In genomic region chr15:87740655-87741344, GRCh38 we compare ENCODE assay signal across 32 cellular contexts.
"Had no signal": no experiment of that assay in that cellular context is flagged by ENCODE, and none has a peak within 500 bp of the region (broad histone marks: within the 10 kb centered on the region; RNA-seq: fewer than 3 reads in every experiment).

No MANE protein-coding gene starts in this region.

- FAIRE-seq: bronchial epithelial cell had no signal

- H3K4me1 Mint-ChIP-seq: central memory CD8-positive, alpha-beta T cell; endodermal cell had no signal

- H3K4me1 ChIP-seq: adrenal gland, foreskin keratinocyte, gastrocnemius medialis had no signal

- H3K27me3 Mint-ChIP-seq: activated CD4-positive, alpha-beta T cell treated with anti-CD3 and anti-CD28 coated beads, Interleukin-2, amount 10 ng/mL, durations not matched to agents 24 days and 14 days; activated CD8-positive, alpha-beta memory T cell treated with anti-CD3 and anti-CD28 coated beads, Interleukin-2, amount 10 ng/mL, durations not matched to agents 7 days and 5 days; activated naive CD4-positive, alpha-beta T cell treated with anti-CD3 and anti-CD28 coated beads, Interleukin-2, amount 50 U/mL, for 24 hours; activated naive CD8-positive, alpha-beta T cell treated with anti-CD3 and anti-CD28 coated beads for 36 hours; activated naive CD8-positive, alpha-beta T cell treated with anti-CD3 and anti-CD28 coated beads, Interleukin-2, amount 50 U/mL, for 24 hours; central memory CD8-positive, alpha-beta T cell had no signal

- H3K9me3 ChIP-seq: adrenal gland, ascending aorta, gastrocnemius medialis, heart right ventricle had no signal

- H3K4me3 Mint-ChIP-seq: activated CD4-positive, alpha-beta memory T cell treated with anti-CD3 and anti-CD28 coated beads for 36 hours; activated CD4-positive, alpha-beta T cell treated with anti-CD3 and anti-CD28 coated beads for 36 hours; activated CD4-positive, alpha-beta T cell treated with anti-CD3 and anti-CD28 coated beads, Interleukin-2, amount 10 ng/mL, durations not matched to agents 24 days and 14 days; activated CD8-positive, alpha-beta memory T cell treated with anti-CD3 and anti-CD28 coated beads, Interleukin-2, amount 10 ng/mL, durations not matched to agents 7 days and 5 days; activated CD8-positive, alpha-beta T cell treated with anti-CD3 and anti-CD28 coated beads, Interleukin-2, amount 10 ng/mL, durations not matched to agents 7 days and 5 days; activated naive CD4-positive, alpha-beta T cell treated with anti-CD3 and anti-CD28 coated beads for 36 hours; activated naive CD4-positive, alpha-beta T cell treated with anti-CD3 and anti-CD28 coated beads, Interleukin-2, amount 50 U/mL, for 24 hours; activated naive CD8-positive, alpha-beta T cell treated with anti-CD3 and anti-CD28 coated beads for 36 hours; activated naive CD8-positive, alpha-beta T cell treated with anti-CD3 and anti-CD28 coated beads, Interleukin-2, amount 50 U/mL, for 24 hours; activated T-helper 1 cell treated with anti-CD3 and anti-CD28 coated beads, Interleukin-12 subunit alpha, Interleukin-12 subunit beta, Interleukin-2, Interleukin-4 antibody, amounts not matched to agents 30 ng/mL and 10 ng/mL and 1 ng/mL, durations not matched to agents 14 hours and 24 hours and 36 hours; central memory CD8-positive, alpha-beta T cell; dendritic cell treated with granulocyte-macrophage colony-stimulating factor and Interleukin-4, amounts not matched to agents 40 ng/mL and 50 ng/mL, for 4 days; endodermal cell had no signal

- ATAC-seq: activated CD4-positive, alpha-beta T cell treated with anti-CD3 and anti-CD28 coated beads for 36 hours; activated CD8-positive, alpha-beta memory T cell treated with anti-CD3 and anti-CD28 coated beads, Interleukin-2, amount 10 ng/mL, durations not matched to agents 7 days and 5 days; activated CD8-positive, alpha-beta T cell treated with anti-CD3 and anti-CD28 coated beads, Interleukin-2, amount 10 ng/mL, durations not matched to agents 7 days and 5 days; activated naive CD8-positive, alpha-beta T cell treated with anti-CD3 and anti-CD28 coated beads, Interleukin-2, amount 50 U/mL, for 24 hours; esophagus mucosa; foreskin keratinocyte; gastrocnemius medialis; heart right ventricle had no signal

- DNase-seq: activated CD4-positive, alpha-beta memory T cell treated with anti-CD3 and anti-CD28 coated beads for 36 hours; activated CD4-positive, alpha-beta T cell treated with anti-CD3 and anti-CD28 coated beads for 36 hours; activated CD4-positive, alpha-beta T cell treated with anti-CD3 and anti-CD28 coated beads, Interleukin-2, amount 10 ng/mL, durations not matched to agents 24 days and 14 days; activated CD4-positive, CD25-positive, alpha-beta regulatory T cell; activated CD4-positive, CD25-positive, alpha-beta regulatory T cell treated with anti-CD3 and anti-CD28 coated beads, Interleukin-2, amount 50 U/mL, for 72 hours; activated CD8-positive, alpha-beta memory T cell treated with anti-CD3 and anti-CD28 coated beads, Interleukin-2, amount 10 ng/mL, durations not matched to agents 7 days and 5 days; activated CD8-positive, alpha-beta memory T cell treated with anti-CD3 and anti-CD28 coated beads, Interleukin-2, amount 50 U/mL, for 4 hours; activated CD8-positive, alpha-beta T cell treated with anti-CD3 and anti-CD28 coated beads, Interleukin-2, amount 10 ng/mL, durations not matched to agents 7 days and 5 days; activated effector memory CD4-positive, alpha-beta T cell treated with anti-CD3 and anti-CD28 coated beads, Interleukin-2, amount 50 U/mL, for 16 hours; activated naive CD4-positive, alpha-beta T cell treated with anti-CD3 and anti-CD28 coated beads for 36 hours; activated naive CD8-positive, alpha-beta T cell treated with anti-CD3 and anti-CD28 coated beads for 36 hours; activated naive CD8-positive, alpha-beta T cell treated with anti-CD3 and anti-CD28 coated beads, Interleukin-2, amount 50 U/mL, for 24 hours; activated T-cell treated with anti-CD3 and anti-CD28 coated beads, Interleukin-2, amount 50 U/mL, for 1 hour; activated T-cell treated with anti-CD3 and anti-CD28 coated beads, Interleukin-2, amount 50 U/mL, for 48 hours; adrenal gland; brain microvascular endothelial cell; dorsolateral prefrontal cortex; effector memory CD4-positive, alpha-beta T cell; endodermal cell; foreskin keratinocyte; gastrocnemius medialis; heart right ventricle; T-helper 2 cell had no signal

- H3K36me3 ChIP-seq: adrenal gland, ascending aorta, brain microvascular endothelial cell, gastrocnemius medialis, heart right ventricle had no signal

- H3K27me3 ChIP-seq: adrenal gland, ascending aorta, brain microvascular endothelial cell, foreskin keratinocyte, gastrocnemius medialis, heart right ventricle had no signal

- H3K27ac Mint-ChIP-seq: activated CD4-positive, alpha-beta memory T cell treated with anti-CD3 and anti-CD28 coated beads for 36 hours; activated CD4-positive, alpha-beta T cell treated with anti-CD3 and anti-CD28 coated beads for 36 hours; activated CD4-positive, alpha-beta T cell treated with anti-CD3 and anti-CD28 coated beads, Interleukin-2, amount 10 ng/mL, durations not matched to agents 24 days and 14 days; activated CD8-positive, alpha-beta memory T cell treated with anti-CD3 and anti-CD28 coated beads, Interleukin-2, amount 10 ng/mL, durations not matched to agents 7 days and 5 days; activated CD8-positive, alpha-beta T cell treated with anti-CD3 and anti-CD28 coated beads, Interleukin-2, amount 10 ng/mL, durations not matched to agents 7 days and 5 days; activated naive CD4-positive, alpha-beta T cell treated with anti-CD3 and anti-CD28 coated beads for 36 hours; activated naive CD4-positive, alpha-beta T cell treated with anti-CD3 and anti-CD28 coated beads, Interleukin-2, amount 50 U/mL, for 24 hours; activated naive CD8-positive, alpha-beta T cell treated with anti-CD3 and anti-CD28 coated beads for 36 hours; activated naive CD8-positive, alpha-beta T cell treated with anti-CD3 and anti-CD28 coated beads, Interleukin-2, amount 50 U/mL, for 24 hours; activated T-helper 1 cell treated with anti-CD3 and anti-CD28 coated beads, Interleukin-12 subunit alpha, Interleukin-12 subunit beta, Interleukin-2, Interleukin-4 antibody, amounts not matched to agents 30 ng/mL and 10 ng/mL and 1 ng/mL, durations not matched to agents 14 hours and 24 hours and 36 hours; activated T-helper 2 cell treated with anti-CD3 and anti-CD28 coated beads, Interferon-gamma antibody, Interleukin-2, Interleukin-4, amounts not matched to agents 10 μg/mL and 5 μg/mL and 100 μg/mL, durations not matched to agents 14 hours and 24 hours and 36 hours; dendritic cell treated with granulocyte-macrophage colony-stimulating factor and Interleukin-4, amounts not matched to agents 40 ng/mL and 50 ng/mL, for 4 days; endodermal cell had no signal

- H3K36me3 Mint-ChIP-seq: activated CD4-positive, alpha-beta memory T cell treated with anti-CD3 and anti-CD28 coated beads for 36 hours; activated CD8-positive, alpha-beta memory T cell treated with anti-CD3 and anti-CD28 coated beads, Interleukin-2, amount 10 ng/mL, durations not matched to agents 7 days and 5 days; activated naive CD4-positive, alpha-beta T cell treated with anti-CD3 and anti-CD28 coated beads, Interleukin-2, amount 50 U/mL, for 24 hours; activated naive CD8-positive, alpha-beta T cell treated with anti-CD3 and anti-CD28 coated beads for 36 hours had no signal

- H3K4me3 ChIP-seq: adrenal gland, ascending aorta, coronary artery, dorsolateral prefrontal cortex, gastrocnemius medialis, heart right ventricle had no signal

- H3K9me3 Mint-ChIP-seq: activated naive CD4-positive, alpha-beta T cell treated with anti-CD3 and anti-CD28 coated beads for 36 hours; activated naive CD4-positive, alpha-beta T cell treated with anti-CD3 and anti-CD28 coated beads, Interleukin-2, amount 50 U/mL, for 24 hours; activated naive CD8-positive, alpha-beta T cell treated with anti-CD3 and anti-CD28 coated beads for 36 hours; activated T-helper 2 cell treated with anti-CD3 and anti-CD28 coated beads, Interferon-gamma antibody, Interleukin-2, Interleukin-4, amounts not matched to agents 10 μg/mL and 5 μg/mL and 100 μg/mL, durations not matched to agents 14 hours and 24 hours and 36 hours; central memory CD8-positive, alpha-beta T cell; dendritic cell treated with granulocyte-macrophage colony-stimulating factor and Interleukin-4, amounts not matched to agents 40 ng/mL and 50 ng/mL, for 4 days; endodermal cell had no signal

- H3K27ac ChIP-seq: adrenal gland, ascending aorta, brain microvascular endothelial cell, coronary artery, dorsolateral prefrontal cortex, foreskin keratinocyte, gastrocnemius medialis, heart right ventricle had no signal
